ENCODE assay signal across 8 cellular contexts in genomic region chr1:153509729-153510354, GRCh38. TPM values are rescaled to one million over a fixed set of nuclear protein-coding genes. Genes with fewer than 3 reads are reported as not detected.
DNase-seq lines count a peak whose midpoint lies in the region; ATAC-seq and TF ChIP-seq lines count a peak whose summit lies in the region.

No MANE protein-coding gene starts in this region.

- DNase-seq in AG09319 (ENCODE audit: extremely low read depth, low read depth) (no peak), GM23338 (ENCODE audit: low spot score) (peak; percentile 74), RPMI7951 (ENCODE audit: low read depth) (peak; percentile 51), glutamatergic neuron (peak; percentile 82)
- peak; percentile 72 to 76 for DNase-seq in activated T-cell treated with anti-CD3 and anti-CD28 coated beads, Interleukin-2, amount 50 U/mL, for 72 hours
- DNase-seq in stimulated activated CD4-positive, alpha-beta T cell treated with anti-CD3 and anti-CD28 coated beads, Interleukin-4, amount 100 ng/mL, for 48 hours (ENCODE audit: low read depth in 2 of 2) = peak; percentile 69 to 75

- no peak overlapping the region for H3K4me2 ChIP-seq in GM23338

- no peaks in the 10 kb centered on the region for H3K9me2 ChIP-seq in GM23338 (ENCODE audit: insufficient read depth)

- H3K4me3 ChIP-seq in GM23338 = no peak overlapping the region

- no peaks in the 10 kb centered on the region for H3K36me3 Mint-ChIP-seq in GM23338 (ENCODE audit: low read depth)
- no peaks in the 10 kb centered on the region for H3K36me3 Mint-ChIP-seq in activated T-cell treated with anti-CD3 and anti-CD28 coated beads, Interleukin-2, amount 50 U/mL, for 72 hours (ENCODE audit: insufficient read depth in 2 of 2)
- H3K36me3 Mint-ChIP-seq in glutamatergic neuron (ENCODE audit: unreplicated experiment) = no peaks in the 10 kb centered on the region

- no peaks in the 10 kb centered on the region for H3K4me1 ChIP-seq in GM23338 (ENCODE audit: insufficient read depth)

- no peaks in the 10 kb centered on the region for H3K79me2 ChIP-seq in GM23338 (replicated peaks; ENCODE audit: insufficient read depth)

- ATAC-seq in GM23338 (peak; percentile 37), HG03159 (IDR thresholded peaks at IDR 0.05; ENCODE audit: unreplicated experiment) (no peak), GM21423 (IDR thresholded peaks at IDR 0.05; ENCODE audit: unreplicated experiment) (no peak)
- peak; percentile 66 to 70 for ATAC-seq in activated T-cell treated with anti-CD3 and anti-CD28 coated beads, Interleukin-2, amount 50 U/mL, for 72 hours (replicated peaks in 1 of 2)

- H3K9me3 Mint-ChIP-seq in GM23338 (no peaks in the 10 kb centered on the region; the same call in 2 of the 3 replicates), glutamatergic neuron (ENCODE audit: unreplicated experiment) (peaks cover 2% of the 10 kb centered on the region)
- no peaks in the 10 kb centered on the region for H3K9me3 Mint-ChIP-seq in activated T-cell treated with anti-CD3 and anti-CD28 coated beads, Interleukin-2, amount 50 U/mL, for 72 hours

- H3K27me3 ChIP-seq in GM23338 (ENCODE audit: insufficient read depth) = no peaks in the 10 kb centered on the region

- no peaks in the 10 kb centered on the region for H4K20me1 ChIP-seq in GM23338 (replicated peaks; ENCODE audit: insufficient read depth)

- H2AFZ ChIP-seq in GM23338 = no peak overlapping the region

- H3K4me3 Mint-ChIP-seq in GM23338 (no peak overlapping the region), glutamatergic neuron (ENCODE audit: unreplicated experiment) (no peak overlapping the region)
- H3K4me3 Mint-ChIP-seq in activated T-cell treated with anti-CD3 and anti-CD28 coated beads, Interleukin-2, amount 50 U/mL, for 72 hours = no peak overlapping the region

- H3K27me3 Mint-ChIP-seq in GM23338 (ENCODE audit: insufficient read depth, low read depth, poor library complexity) = peaks cover 5% of the 10 kb centered on the region
- H3K27me3 Mint-ChIP-seq in activated T-cell treated with anti-CD3 and anti-CD28 coated beads, Interleukin-2, amount 50 U/mL, for 72 hours (ENCODE audit: low read depth) = no peaks in the 10 kb centered on the region
- peaks cover 13% of the 10 kb centered on the region for H3K27me3 Mint-ChIP-seq in glutamatergic neuron (ENCODE audit: unreplicated experiment)

- no peaks in the 10 kb centered on the region for H3F3A ChIP-seq in GM23338 (replicated peaks; ENCODE audit: low read depth)

- no peaks in the 10 kb centered on the region for H3K36me3 ChIP-seq in GM23338 (ENCODE audit: insufficient read depth)

- no peak overlapping the region for H3K27ac ChIP-seq in GM23338 (ENCODE audit: low read depth)

- H3K4me1 Mint-ChIP-seq in GM23338 (peaks cover 10% of the 10 kb centered on the region; the same call in 1 of the 3 replicates), glutamatergic neuron (ENCODE audit: low read depth, unreplicated experiment) (no peaks in the 10 kb centered on the region)
- peaks cover 11% of the 10 kb centered on the region for H3K4me1 Mint-ChIP-seq in activated T-cell treated with anti-CD3 and anti-CD28 coated beads, Interleukin-2, amount 50 U/mL, for 72 hours (ENCODE audit: low read depth)

- peak; percentile 64 for TF ChIP-seq CTCF in AG09319 (IDR thresholded peaks at IDR 0.05; ENCODE audit: low read depth, low read length)
- peak; percentile 78 to 92 for TF ChIP-seq CTCF in GM23338 (conservative IDR thresholded peaks at IDR 0.05; ENCODE audit: low read depth in 2 of 2)
- TF ChIP-seq CTCF in glutamatergic neuron (IDR thresholded peaks at IDR 0.05; ENCODE audit: partially characterized antibody, unreplicated experiment) = peak; percentile 72

- no peak overlapping the region for H3K27ac Mint-ChIP-seq in GM23338
- H3K27ac Mint-ChIP-seq in activated T-cell treated with anti-CD3 and anti-CD28 coated beads, Interleukin-2, amount 50 U/mL, for 72 hours = peak overlapping the region; percentile 33
- no peak overlapping the region for H3K27ac Mint-ChIP-seq in glutamatergic neuron (ENCODE audit: unreplicated experiment)

TF ChIP-seq in GM23338, 12 proteins besides CTCF, POLR2A, EP300 and RAD21 (continues in another document):
- TF ChIP-seq EZH2phosphoT487 (IDR thresholded peaks at IDR 0.05; ENCODE audit: unreplicated experiment) = no peak
- TF ChIP-seq, protein P1, sequence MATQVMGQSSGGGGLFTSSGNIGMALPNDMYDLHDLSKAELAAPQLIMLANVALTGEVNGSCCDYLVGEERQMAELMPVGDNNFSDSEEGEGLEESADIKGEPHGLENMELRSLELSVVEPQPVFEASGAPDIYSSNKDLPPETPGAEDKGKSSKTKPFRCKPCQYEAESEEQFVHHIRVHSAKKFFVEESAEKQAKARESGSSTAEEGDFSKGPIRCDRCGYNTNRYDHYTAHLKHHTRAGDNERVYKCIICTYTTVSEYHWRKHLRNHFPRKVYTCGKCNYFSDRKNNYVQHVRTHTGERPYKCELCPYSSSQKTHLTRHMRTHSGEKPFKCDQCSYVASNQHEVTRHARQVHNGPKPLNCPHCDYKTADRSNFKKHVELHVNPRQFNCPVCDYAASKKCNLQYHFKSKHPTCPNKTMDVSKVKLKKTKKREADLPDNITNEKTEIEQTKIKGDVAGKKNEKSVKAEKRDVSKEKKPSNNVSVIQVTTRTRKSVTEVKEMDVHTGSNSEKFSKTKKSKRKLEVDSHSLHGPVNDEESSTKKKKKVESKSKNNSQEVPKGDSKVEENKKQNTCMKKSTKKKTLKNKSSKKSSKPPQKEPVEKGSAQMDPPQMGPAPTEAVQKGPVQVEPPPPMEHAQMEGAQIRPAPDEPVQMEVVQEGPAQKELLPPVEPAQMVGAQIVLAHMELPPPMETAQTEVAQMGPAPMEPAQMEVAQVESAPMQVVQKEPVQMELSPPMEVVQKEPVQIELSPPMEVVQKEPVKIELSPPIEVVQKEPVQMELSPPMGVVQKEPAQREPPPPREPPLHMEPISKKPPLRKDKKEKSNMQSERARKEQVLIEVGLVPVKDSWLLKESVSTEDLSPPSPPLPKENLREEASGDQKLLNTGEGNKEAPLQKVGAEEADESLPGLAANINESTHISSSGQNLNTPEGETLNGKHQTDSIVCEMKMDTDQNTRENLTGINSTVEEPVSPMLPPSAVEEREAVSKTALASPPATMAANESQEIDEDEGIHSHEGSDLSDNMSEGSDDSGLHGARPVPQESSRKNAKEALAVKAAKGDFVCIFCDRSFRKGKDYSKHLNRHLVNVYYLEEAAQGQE (IDR thresholded peaks at IDR 0.05; ENCODE audit: unreplicated experiment) = no peak
- no peak for TF ChIP-seq ZNF114 (CRISPR knock-in tag; IDR thresholded peaks at IDR 0.05)
- TF ChIP-seq CREB1 (CRISPR knock-in tag; IDR thresholded peaks at IDR 0.05; ENCODE audit: low read depth) = no peak
- TF ChIP-seq, protein P2, sequence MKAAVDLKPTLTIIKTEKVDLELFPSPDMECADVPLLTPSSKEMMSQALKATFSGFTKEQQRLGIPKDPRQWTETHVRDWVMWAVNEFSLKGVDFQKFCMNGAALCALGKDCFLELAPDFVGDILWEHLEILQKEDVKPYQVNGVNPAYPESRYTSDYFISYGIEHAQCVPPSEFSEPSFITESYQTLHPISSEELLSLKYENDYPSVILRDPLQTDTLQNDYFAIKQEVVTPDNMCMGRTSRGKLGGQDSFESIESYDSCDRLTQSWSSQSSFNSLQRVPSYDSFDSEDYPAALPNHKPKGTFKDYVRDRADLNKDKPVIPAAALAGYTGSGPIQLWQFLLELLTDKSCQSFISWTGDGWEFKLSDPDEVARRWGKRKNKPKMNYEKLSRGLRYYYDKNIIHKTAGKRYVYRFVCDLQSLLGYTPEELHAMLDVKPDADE (IDR thresholded peaks at IDR 0.05) = no peak
- TF ChIP-seq JUNB (IDR thresholded peaks at IDR 0.05; ENCODE audit: unreplicated experiment) = no peak
- TF ChIP-seq EZH2 (IDR thresholded peaks at IDR 0.05; ENCODE audit: low read depth, unreplicated experiment) = no peak

RNA-seq across cellular contexts. Expression of gene S100A6, which starts 25.9 kb away (rescaled TPM):
- 7.3 and 9.4 TPM in 2 replicates for total RNA-seq in GM23338 (2014; rRNA removed; shearing (Covaris generic))
- 77.5 and 98.0 TPM in 2 replicates for polyA plus RNA-seq in GM23338 (2016; fragmentation: Nextera tagmentation; extraction: Ambion mirVana)
- total RNA-seq in RPMI7951 (2014; rRNA removed; shearing (Covaris generic)) = 1,539 and 1,679 TPM in 2 replicates
- total RNA-seq in activated T-cell treated with anti-CD3 and anti-CD28 coated beads, Interleukin-2, amount 50 U/mL, for 72 hours = 100 to 1,000 TPM; 219 to 358 TPM
- 41.9 TPM for total RNA-seq in glutamatergic neuron (ENCODE audit: unreplicated experiment)

RNA-seq across cellular contexts. Expression of gene S100A5, which starts 30.9 kb away (rescaled TPM):
- total RNA-seq in GM23338 (2014; rRNA removed; shearing (Covaris generic)) = not detected in 2 replicates
- polyA plus RNA-seq in GM23338 (2016; fragmentation: Nextera tagmentation; extraction: Ambion mirVana) = 0.47 TPM in 1 of 2 replicates, not detected in the other
- 1.4 and 2.2 TPM in 2 replicates for total RNA-seq in RPMI7951 (2014; rRNA removed; shearing (Covaris generic))
- 1 to 10 TPM; 2.8 to 4.4 TPM for total RNA-seq in activated T-cell treated with anti-CD3 and anti-CD28 coated beads, Interleukin-2, amount 50 U/mL, for 72 hours
- not detected for total RNA-seq in glutamatergic neuron (ENCODE audit: unreplicated experiment)

RNA-seq across cellular contexts. Expression of gene S100A4, which starts 35.8 kb away (rescaled TPM):
- 8.2 and 14.2 TPM in 2 replicates for total RNA-seq in GM23338 (2014; rRNA removed; shearing (Covaris generic))
- polyA plus RNA-seq in GM23338 (2016; fragmentation: Nextera tagmentation; extraction: Ambion mirVana) = 34.6 and 36.0 TPM in 2 replicates
- 836 and 954 TPM in 2 replicates for total RNA-seq in RPMI7951 (2014; rRNA removed; shearing (Covaris generic))
- 100 to 1,000 TPM in 1 of 2 donors, 10 to 100 TPM in 1; 96.1 to 198 TPM for total RNA-seq in activated T-cell treated with anti-CD3 and anti-CD28 coated beads, Interleukin-2, amount 50 U/mL, for 72 hours
- 4.7 TPM for total RNA-seq in glutamatergic neuron (ENCODE audit: unreplicated experiment)

RNA-seq across cellular contexts. Expression of gene S100A3, which starts 39.2 kb away (rescaled TPM):
- not detected in 2 replicates for total RNA-seq in GM23338 (2014; rRNA removed; shearing (Covaris generic))
- not detected in 2 replicates for polyA plus RNA-seq in GM23338 (2016; fragmentation: Nextera tagmentation; extraction: Ambion mirVana)
- 7.7 and 15.3 TPM in 2 replicates for total RNA-seq in RPMI7951 (2014; rRNA removed; shearing (Covaris generic))
- total RNA-seq in activated T-cell treated with anti-CD3 and anti-CD28 coated beads, Interleukin-2, amount 50 U/mL, for 72 hours = not detected
- total RNA-seq in glutamatergic neuron (ENCODE audit: unreplicated experiment) = not detected

RNA-seq across cellular contexts. Expression of gene S100A7, which starts 49.4 kb away (rescaled TPM):
- total RNA-seq in GM23338 (2014; rRNA removed; shearing (Covaris generic)) = not detected in 2 replicates
- polyA plus RNA-seq in GM23338 (2016; fragmentation: Nextera tagmentation; extraction: Ambion mirVana) = not detected in 2 replicates
- total RNA-seq in RPMI7951 (2014; rRNA removed; shearing (Covaris generic)) = not detected in 2 replicates
- total RNA-seq in activated T-cell treated with anti-CD3 and anti-CD28 coated beads, Interleukin-2, amount 50 U/mL, for 72 hours = not detected
- total RNA-seq in glutamatergic neuron (ENCODE audit: unreplicated experiment) = not detected

Comparison
In these comparisons a context has a peak if more than half of its experiments do, and no peak if none do; other contexts are left out.
1. ATAC-seq: peak in GM23338 (single experiment) and activated T-cell treated with anti-CD3 and anti-CD28 coated beads, Interleukin-2, amount 50 U/mL, for 72 hours (2 of 2); none in HG03159 (single experiment) and GM21423 (single experiment).
2. Peak in every context shown above with its lines, with median percentiles within 50 percentile points of each other: CTCF ChIP-seq.